In genomic region chr11:70140859-70141489, GRCh38 we compare ENCODE assay signal across 1 cellular context.
TF ChIP-seq lines count a peak whose summit lies in the region.

No MANE protein-coding gene starts in this region.

TF ChIP-seq in HEK293T, 16 proteins besides CTCF, POLR2A, EP300 and RAD21 (continued from another document):
- TF ChIP-seq L3MBTL2 (conservative IDR thresholded peaks at IDR 0.05) (no peak), TARDBP (IDR thresholded peaks at IDR 0.05) (no peak), BHLHE40 (IDR thresholded peaks at IDR 0.05; ENCODE audit: borderline replicate concordance) (no peak), SP1 (IDR thresholded peaks at IDR 0.05) (no peak), FOXK2 (IDR thresholded peaks at IDR 0.05) (no peak), NFRKB (IDR thresholded peaks at IDR 0.05) (no peak), CTBP1 (IDR thresholded peaks at IDR 0.05; ENCODE audit: borderline replicate concordance) (no peak), FOXM1 (IDR thresholded peaks at IDR 0.05; ENCODE audit: borderline replicate concordance) (no peak)
